19 cellular contexts compared by ENCODE assay signal in the genomic region with DNA sequence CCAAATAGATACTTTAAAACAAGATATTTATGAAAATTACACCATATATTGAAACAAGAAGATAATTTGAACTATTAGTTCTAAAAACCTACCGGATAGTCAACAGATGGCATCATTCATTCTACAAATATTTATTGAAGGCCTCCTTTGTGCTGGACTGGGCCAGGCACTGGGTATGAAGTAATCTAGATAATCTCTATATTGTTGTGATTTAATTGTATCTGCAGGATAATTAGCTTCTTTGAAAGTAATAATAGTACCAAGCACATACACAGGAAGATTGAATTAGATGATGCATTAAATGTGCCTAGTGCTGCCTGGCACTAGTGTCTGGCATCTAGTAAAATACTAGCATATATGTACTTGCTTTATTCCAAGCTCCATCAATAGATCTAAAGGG.
DNase-seq lines count a peak whose midpoint lies in the region; ATAC-seq and FAIRE-seq lines count a peak whose summit lies in the region.
"Had no signal": no experiment of that assay in that cellular context is flagged by ENCODE, and none has a peak within 500 bp of the region (broad histone marks: within the 10 kb centered on the region; RNA-seq: fewer than 3 reads in every experiment).

No MANE protein-coding gene starts in this region.

- H3K27ac ChIP-seq in substantia nigra (ENCODE audit: low read depth, low read length, poor library complexity, severe bottlenecking), result peak overlapping the region; percentile 63
- H3K27ac ChIP-seq: BLaER1 had no signal

- ATAC-seq in HG02610 (IDR thresholded peaks at IDR 0.05; ENCODE audit: unreplicated experiment) (no peak), left colon (no peak), left lobe of liver (no peak)
- ATAC-seq: HepG2 had no signal

- peak; percentile 8 for DNase-seq in NCI-H146 (lab: John Stamatoyannopoulos, UW)
- DNase-seq in NCI-H748 treated with DMSO at 0.1 percent for 48 hours (lab: John Stamatoyannopoulos, UW), result peak; percentile 49
- DNase-seq in frontal cortex (ENCODE audit: low spot score in 2 of 2), result no peak
- DNase-seq in substantia nigra (lab: John Stamatoyannopoulos, UW), result no peak
- DNase-seq in left colon, result no peak
- no peak for DNase-seq in left lobe of liver (ENCODE audit: low spot score)
- DNase-seq: 8988T; AML-193; Caco-2; CD8-positive, alpha-beta memory T cell; DND-41; GDM1; GOT3 had no signal

- intact Hi-C loops in left colon (cut with DNase I, micrococcal nuclease), result no loop called here

- peak; percentile 54 for FAIRE-seq in frontal cortex (lab: Jason Lieb, UNC)
- FAIRE-seq: GM12892, GM19239, HepG2, HTR-8/SVneo had no signal

Comparison
In these comparisons a context has a peak if more than half of its experiments do, and no peak if none do; other contexts are left out.
1. DNase-seq: peak in NCI-H146 (single experiment) and NCI-H748 treated with DMSO at 0.1 percent for 48 hours (single experiment); none in frontal cortex (0 of 2), substantia nigra (0 of 49), left colon (0 of 2) and left lobe of liver (single experiment).